2 cellular contexts compared by ENCODE assay signal in the genomic region with DNA sequence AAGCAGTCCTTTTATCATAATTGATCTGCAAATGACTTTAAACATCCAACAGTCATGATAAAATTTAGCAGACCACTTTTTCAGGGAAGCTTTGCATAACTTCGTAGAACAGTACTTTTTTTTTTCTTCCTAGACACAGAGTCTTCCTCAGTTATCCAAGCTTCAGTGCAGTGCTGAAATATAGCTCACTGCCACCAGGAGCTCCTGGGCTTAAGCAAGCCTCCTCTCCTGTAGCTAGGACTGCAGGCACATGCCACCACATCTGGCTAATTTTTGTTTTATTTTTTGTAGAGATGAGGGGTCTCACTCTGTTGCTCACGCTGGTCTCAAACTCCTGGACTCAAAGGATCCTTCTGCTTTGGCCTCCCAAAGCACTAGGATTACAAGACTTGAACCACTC.
TF ChIP-seq lines count a peak whose summit lies in the region.

No MANE protein-coding gene starts in this region.

TF ChIP-seq in GM23338, 12 proteins besides CTCF, POLR2A, EP300 and RAD21:
- TF ChIP-seq NANOG (IDR thresholded peaks at IDR 0.05; ENCODE audit: borderline replicate concordance), result no peak
- no peak for TF ChIP-seq STAT1 (IDR thresholded peaks at IDR 0.05; ENCODE audit: unreplicated experiment)
- TF ChIP-seq, protein P1, sequence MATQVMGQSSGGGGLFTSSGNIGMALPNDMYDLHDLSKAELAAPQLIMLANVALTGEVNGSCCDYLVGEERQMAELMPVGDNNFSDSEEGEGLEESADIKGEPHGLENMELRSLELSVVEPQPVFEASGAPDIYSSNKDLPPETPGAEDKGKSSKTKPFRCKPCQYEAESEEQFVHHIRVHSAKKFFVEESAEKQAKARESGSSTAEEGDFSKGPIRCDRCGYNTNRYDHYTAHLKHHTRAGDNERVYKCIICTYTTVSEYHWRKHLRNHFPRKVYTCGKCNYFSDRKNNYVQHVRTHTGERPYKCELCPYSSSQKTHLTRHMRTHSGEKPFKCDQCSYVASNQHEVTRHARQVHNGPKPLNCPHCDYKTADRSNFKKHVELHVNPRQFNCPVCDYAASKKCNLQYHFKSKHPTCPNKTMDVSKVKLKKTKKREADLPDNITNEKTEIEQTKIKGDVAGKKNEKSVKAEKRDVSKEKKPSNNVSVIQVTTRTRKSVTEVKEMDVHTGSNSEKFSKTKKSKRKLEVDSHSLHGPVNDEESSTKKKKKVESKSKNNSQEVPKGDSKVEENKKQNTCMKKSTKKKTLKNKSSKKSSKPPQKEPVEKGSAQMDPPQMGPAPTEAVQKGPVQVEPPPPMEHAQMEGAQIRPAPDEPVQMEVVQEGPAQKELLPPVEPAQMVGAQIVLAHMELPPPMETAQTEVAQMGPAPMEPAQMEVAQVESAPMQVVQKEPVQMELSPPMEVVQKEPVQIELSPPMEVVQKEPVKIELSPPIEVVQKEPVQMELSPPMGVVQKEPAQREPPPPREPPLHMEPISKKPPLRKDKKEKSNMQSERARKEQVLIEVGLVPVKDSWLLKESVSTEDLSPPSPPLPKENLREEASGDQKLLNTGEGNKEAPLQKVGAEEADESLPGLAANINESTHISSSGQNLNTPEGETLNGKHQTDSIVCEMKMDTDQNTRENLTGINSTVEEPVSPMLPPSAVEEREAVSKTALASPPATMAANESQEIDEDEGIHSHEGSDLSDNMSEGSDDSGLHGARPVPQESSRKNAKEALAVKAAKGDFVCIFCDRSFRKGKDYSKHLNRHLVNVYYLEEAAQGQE (IDR thresholded peaks at IDR 0.05; ENCODE audit: unreplicated experiment), result no peak
- TF ChIP-seq, protein P2, sequence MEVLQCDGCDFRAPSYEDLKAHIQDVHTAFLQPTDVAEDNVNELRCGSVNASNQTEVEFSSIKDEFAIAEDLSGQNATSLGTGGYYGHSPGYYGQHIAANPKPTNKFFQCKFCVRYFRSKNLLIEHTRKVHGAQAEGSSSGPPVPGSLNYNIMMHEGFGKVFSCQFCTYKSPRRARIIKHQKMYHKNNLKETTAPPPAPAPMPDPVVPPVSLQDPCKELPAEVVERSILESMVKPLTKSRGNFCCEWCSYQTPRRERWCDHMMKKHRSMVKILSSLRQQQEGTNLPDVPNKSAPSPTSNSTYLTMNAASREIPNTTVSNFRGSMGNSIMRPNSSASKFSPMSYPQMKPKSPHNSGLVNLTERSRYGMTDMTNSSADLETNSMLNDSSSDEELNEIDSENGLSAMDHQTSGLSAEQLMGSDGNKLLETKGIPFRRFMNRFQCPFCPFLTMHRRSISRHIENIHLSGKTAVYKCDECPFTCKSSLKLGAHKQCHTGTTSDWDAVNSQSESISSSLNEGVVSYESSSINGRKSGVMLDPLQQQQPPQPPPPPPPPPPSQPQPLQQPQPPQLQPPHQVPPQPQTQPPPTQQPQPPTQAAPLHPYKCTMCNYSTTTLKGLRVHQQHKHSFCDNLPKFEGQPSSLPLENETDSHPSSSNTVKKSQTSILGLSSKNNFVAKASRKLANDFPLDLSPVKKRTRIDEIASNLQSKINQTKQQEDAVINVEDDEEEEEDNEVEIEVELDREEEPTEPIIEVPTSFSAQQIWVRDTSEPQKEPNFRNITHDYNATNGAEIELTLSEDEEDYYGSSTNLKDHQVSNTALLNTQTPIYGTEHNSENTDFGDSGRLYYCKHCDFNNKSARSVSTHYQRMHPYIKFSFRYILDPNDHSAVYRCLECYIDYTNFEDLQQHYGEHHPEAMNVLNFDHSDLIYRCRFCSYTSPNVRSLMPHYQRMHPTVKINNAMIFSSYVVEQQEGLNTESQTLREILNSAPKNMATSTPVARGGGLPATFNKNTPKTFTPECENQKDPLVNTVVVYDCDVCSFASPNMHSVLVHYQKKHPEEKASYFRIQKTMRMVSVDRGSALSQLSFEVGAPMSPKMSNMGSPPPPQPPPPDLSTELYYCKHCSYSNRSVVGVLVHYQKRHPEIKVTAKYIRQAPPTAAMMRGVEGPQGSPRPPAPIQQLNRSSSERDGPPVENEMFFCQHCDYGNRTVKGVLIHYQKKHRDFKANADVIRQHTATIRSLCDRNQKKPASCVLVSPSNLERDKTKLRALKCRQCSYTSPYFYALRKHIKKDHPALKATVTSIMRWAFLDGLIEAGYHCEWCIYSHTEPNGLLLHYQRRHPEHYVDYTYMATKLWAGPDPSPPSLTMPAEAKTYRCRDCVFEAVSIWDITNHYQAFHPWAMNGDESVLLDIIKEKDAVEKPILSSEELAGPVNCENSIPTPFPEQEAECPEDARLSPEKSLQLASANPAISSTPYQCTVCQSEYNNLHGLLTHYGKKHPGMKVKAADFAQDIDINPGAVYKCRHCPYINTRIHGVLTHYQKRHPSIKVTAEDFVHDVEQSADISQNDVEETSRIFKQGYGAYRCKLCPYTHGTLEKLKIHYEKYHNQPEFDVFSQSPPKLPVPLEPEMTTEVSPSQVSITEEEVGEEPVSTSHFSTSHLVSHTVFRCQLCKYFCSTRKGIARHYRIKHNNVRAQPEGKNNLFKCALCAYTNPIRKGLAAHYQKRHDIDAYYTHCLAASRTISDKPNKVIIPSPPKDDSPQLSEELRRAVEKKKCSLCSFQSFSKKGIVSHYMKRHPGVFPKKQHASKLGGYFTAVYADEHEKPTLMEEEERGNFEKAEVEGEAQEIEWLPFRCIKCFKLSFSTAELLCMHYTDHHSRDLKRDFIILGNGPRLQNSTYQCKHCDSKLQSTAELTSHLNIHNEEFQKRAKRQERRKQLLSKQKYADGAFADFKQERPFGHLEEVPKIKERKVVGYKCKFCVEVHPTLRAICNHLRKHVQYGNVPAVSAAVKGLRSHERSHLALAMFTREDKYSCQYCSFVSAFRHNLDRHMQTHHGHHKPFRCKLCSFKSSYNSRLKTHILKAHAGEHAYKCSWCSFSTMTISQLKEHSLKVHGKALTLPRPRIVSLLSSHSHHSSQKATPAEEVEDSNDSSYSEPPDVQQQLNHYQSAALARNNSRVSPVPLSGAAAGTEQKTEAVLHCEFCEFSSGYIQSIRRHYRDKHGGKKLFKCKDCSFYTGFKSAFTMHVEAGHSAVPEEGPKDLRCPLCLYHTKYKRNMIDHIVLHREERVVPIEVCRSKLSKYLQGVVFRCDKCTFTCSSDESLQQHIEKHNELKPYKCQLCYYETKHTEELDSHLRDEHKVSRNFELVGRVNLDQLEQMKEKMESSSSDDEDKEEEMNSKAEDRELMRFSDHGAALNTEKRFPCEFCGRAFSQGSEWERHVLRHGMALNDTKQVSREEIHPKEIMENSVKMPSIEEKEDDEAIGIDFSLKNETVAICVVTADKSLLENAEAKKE (CRISPR knock-in tag; IDR thresholded peaks at IDR 0.05), result no peak
- TF ChIP-seq CREB1 (CRISPR knock-in tag; IDR thresholded peaks at IDR 0.05; ENCODE audit: low read depth), result no peak
TF ChIP-seq in GM23338: peak in this region for 0.

TF ChIP-seq in HepG2, 621 proteins besides CTCF, POLR2A, EP300 and RAD21 (continued from another document):
- TF ChIP-seq SKI (IDR thresholded peaks at IDR 0.05; ENCODE audit: partially characterized antibody) (no peak), ZNF530 (CRISPR knock-in tag; IDR thresholded peaks at IDR 0.05; ENCODE audit: low read depth) (no peak), SMYD3 (CRISPR knock-in tag; IDR thresholded peaks at IDR 0.05) (no peak), ZC3H13 (CRISPR knock-in tag; IDR thresholded peaks at IDR 0.05) (no peak), RARG (CRISPR knock-in tag; IDR thresholded peaks at IDR 0.05; ENCODE audit: low read depth) (no peak), HIVEP1 (CRISPR knock-in tag; IDR thresholded peaks at IDR 0.05) (no peak), MBD4 (IDR thresholded peaks at IDR 0.05; ENCODE audit: borderline replicate concordance, low read length) (no peak), ZNF883 (CRISPR knock-in tag; IDR thresholded peaks at IDR 0.05; ENCODE audit: not compliant biosample characterization) (no peak), ELF3 (CRISPR knock-in tag; IDR thresholded peaks at IDR 0.05) (no peak), NR1H2 (CRISPR knock-in tag; IDR thresholded peaks at IDR 0.05; ENCODE audit: borderline replicate concordance, low read depth) (no peak), MTA3 (CRISPR knock-in tag; IDR thresholded peaks at IDR 0.05) (no peak)
- TF ChIP-seq, protein P3, sequence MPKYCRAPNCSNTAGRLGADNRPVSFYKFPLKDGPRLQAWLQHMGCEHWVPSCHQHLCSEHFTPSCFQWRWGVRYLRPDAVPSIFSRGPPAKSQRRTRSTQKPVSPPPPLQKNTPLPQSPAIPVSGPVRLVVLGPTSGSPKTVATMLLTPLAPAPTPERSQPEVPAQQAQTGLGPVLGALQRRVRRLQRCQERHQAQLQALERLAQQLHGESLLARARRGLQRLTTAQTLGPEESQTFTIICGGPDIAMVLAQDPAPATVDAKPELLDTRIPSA (CRISPR knock-in tag; IDR thresholded peaks at IDR 0.05; ENCODE audit: borderline replicate concordance), result no peak
- TF ChIP-seq, protein P4, sequence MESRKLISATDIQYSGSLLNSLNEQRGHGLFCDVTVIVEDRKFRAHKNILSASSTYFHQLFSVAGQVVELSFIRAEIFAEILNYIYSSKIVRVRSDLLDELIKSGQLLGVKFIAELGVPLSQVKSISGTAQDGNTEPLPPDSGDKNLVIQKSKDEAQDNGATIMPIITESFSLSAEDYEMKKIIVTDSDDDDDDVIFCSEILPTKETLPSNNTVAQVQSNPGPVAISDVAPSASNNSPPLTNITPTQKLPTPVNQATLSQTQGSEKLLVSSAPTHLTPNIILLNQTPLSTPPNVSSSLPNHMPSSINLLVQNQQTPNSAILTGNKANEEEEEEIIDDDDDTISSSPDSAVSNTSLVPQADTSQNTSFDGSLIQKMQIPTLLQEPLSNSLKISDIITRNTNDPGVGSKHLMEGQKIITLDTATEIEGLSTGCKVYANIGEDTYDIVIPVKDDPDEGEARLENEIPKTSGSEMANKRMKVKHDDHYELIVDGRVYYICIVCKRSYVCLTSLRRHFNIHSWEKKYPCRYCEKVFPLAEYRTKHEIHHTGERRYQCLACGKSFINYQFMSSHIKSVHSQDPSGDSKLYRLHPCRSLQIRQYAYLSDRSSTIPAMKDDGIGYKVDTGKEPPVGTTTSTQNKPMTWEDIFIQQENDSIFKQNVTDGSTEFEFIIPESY (CRISPR knock-in tag; IDR thresholded peaks at IDR 0.05), result no peak
- TF ChIP-seq, protein P5, sequence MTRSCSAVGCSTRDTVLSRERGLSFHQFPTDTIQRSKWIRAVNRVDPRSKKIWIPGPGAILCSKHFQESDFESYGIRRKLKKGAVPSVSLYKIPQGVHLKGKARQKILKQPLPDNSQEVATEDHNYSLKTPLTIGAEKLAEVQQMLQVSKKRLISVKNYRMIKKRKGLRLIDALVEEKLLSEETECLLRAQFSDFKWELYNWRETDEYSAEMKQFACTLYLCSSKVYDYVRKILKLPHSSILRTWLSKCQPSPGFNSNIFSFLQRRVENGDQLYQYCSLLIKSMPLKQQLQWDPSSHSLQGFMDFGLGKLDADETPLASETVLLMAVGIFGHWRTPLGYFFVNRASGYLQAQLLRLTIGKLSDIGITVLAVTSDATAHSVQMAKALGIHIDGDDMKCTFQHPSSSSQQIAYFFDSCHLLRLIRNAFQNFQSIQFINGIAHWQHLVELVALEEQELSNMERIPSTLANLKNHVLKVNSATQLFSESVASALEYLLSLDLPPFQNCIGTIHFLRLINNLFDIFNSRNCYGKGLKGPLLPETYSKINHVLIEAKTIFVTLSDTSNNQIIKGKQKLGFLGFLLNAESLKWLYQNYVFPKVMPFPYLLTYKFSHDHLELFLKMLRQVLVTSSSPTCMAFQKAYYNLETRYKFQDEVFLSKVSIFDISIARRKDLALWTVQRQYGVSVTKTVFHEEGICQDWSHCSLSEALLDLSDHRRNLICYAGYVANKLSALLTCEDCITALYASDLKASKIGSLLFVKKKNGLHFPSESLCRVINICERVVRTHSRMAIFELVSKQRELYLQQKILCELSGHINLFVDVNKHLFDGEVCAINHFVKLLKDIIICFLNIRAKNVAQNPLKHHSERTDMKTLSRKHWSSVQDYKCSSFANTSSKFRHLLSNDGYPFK (CRISPR knock-in tag; IDR thresholded peaks at IDR 0.05; ENCODE audit: borderline replicate concordance), result no peak
